In genomic region chr1:42334240-42335049, GRCh38 we compare ENCODE assay signal across 8 cellular contexts. TPM values are rescaled to one million over a fixed set of nuclear protein-coding genes. Genes with fewer than 3 reads are reported as not detected.
DNase-seq lines count a peak whose midpoint lies in the region; ATAC-seq lines count a peak whose summit lies in the region.

No MANE protein-coding gene starts in this region.

- peaks cover 0 to 1% (median 0%) of the 10 kb centered on the region in 3 donors for H3K9me3 Mint-ChIP-seq in IgD-negative memory B cell
- H3K9me3 Mint-ChIP-seq in dendritic cell treated with granulocyte-macrophage colony-stimulating factor and Interleukin-4, amounts not matched to agents 40 ng/mL and 50 ng/mL, for 4 days, result no peaks in the 10 kb centered on the region

- H3K27ac Mint-ChIP-seq in IgD-negative memory B cell, result peak overlapping the region; percentile 17 to 78 (median 49)
- H3K27ac Mint-ChIP-seq in dendritic cell treated with granulocyte-macrophage colony-stimulating factor and Interleukin-4, amounts not matched to agents 40 ng/mL and 50 ng/mL, for 4 days, result peak overlapping the region; percentile 88

- intact Hi-C loops in dendritic cell treated with granulocyte-macrophage colony-stimulating factor and Interleukin-4, amounts not matched to agents 40 ng/mL and 50 ng/mL, for 4 days (cut with micrococcal nuclease), result no loop called here

- peak; percentile 43 for ATAC-seq in GM21786 (IDR thresholded peaks at IDR 0.05; ENCODE audit: unreplicated experiment)

- peaks cover 8% of the 10 kb centered on the region for H3K36me3 Mint-ChIP-seq in IgD-negative memory B cell
- H3K36me3 Mint-ChIP-seq in dendritic cell treated with granulocyte-macrophage colony-stimulating factor and Interleukin-4, amounts not matched to agents 40 ng/mL and 50 ng/mL, for 4 days (ENCODE audit: low read depth), result peaks cover 13% of the 10 kb centered on the region

- H3K4me1 Mint-ChIP-seq in IgD-negative memory B cell, result peaks cover 26 to 45% (median 38%) of the 10 kb centered on the region in 3 donors
- peaks cover 56% of the 10 kb centered on the region for H3K4me1 Mint-ChIP-seq in dendritic cell treated with granulocyte-macrophage colony-stimulating factor and Interleukin-4, amounts not matched to agents 40 ng/mL and 50 ng/mL, for 4 days (ENCODE audit: low read depth)

- DNase-seq in NCI-H345 (lab: John Stamatoyannopoulos, UW) (peak; percentile 54), NCI-H345 treated with DMSO at 0.1 percent for 48 hours (lab: John Stamatoyannopoulos, UW; ENCODE audit: unreplicated experiment) (no peak), T follicular helper cell (ENCODE audit: low read depth) (peak; percentile 9), left kidney (ENCODE audit: low read depth, low spot score) (peak; percentile 80)
- peak; percentile 24 to 25 for DNase-seq in stimulated activated CD4-positive, alpha-beta T cell treated with anti-CD3 and anti-CD28 coated beads, Interleukin-4, amount 100 ng/mL, for 48 hours (ENCODE audit: low read depth in 2 of 2)

- no peaks in the 10 kb centered on the region for H3K27me3 Mint-ChIP-seq in IgD-negative memory B cell
- H3K27me3 Mint-ChIP-seq in dendritic cell treated with granulocyte-macrophage colony-stimulating factor and Interleukin-4, amounts not matched to agents 40 ng/mL and 50 ng/mL, for 4 days, result no peaks in the 10 kb centered on the region

- peak overlapping the region; percentile 86 to 96 (median 90) for H3K4me3 Mint-ChIP-seq in IgD-negative memory B cell
- H3K4me3 Mint-ChIP-seq in dendritic cell treated with granulocyte-macrophage colony-stimulating factor and Interleukin-4, amounts not matched to agents 40 ng/mL and 50 ng/mL, for 4 days, result peak overlapping the region; percentile 95

RNA-seq across cellular contexts. Expression of gene FOXJ3, which starts 0.6 kb away (rescaled TPM):
- 22.1 TPM for polyA plus RNA-seq in IgD-negative memory B cell

RNA-seq across cellular contexts. Expression of gene RIMKLA, which starts 46.1 kb away (rescaled TPM):
- not detected for polyA plus RNA-seq in IgD-negative memory B cell
